ENCODE assay signal across 22 cellular contexts in genomic region chr2:25460261-25460905, GRCh38.
"Had no signal": no experiment of that assay in that cellular context is flagged by ENCODE, and none has a peak within 500 bp of the region (broad histone marks: within the 10 kb centered on the region; RNA-seq: fewer than 3 reads in every experiment).

No MANE protein-coding gene starts in this region.

- DNase-seq: activated CD4-positive, alpha-beta T cell treated with anti-CD3 and anti-CD28 coated beads, Interleukin-2, amount 10 ng/mL, durations not matched to agents 24 days and 14 days; activated CD8-positive, alpha-beta T cell treated with anti-CD3 and anti-CD28 coated beads for 36 hours; activated effector memory CD4-positive, alpha-beta T cell treated with Interleukin-2 at 50 U/mL for 16 hours; activated naive CD4-positive, alpha-beta T cell treated with anti-CD3 and anti-CD28 coated beads, Interleukin-2, amount 50 U/mL, for 16 hours; activated T-cell treated with anti-CD3 and anti-CD28 coated beads, Interleukin-2, amount 50 U/mL, for 1 hour; adrenal gland; cortex of kidney; effector CD8-positive, alpha-beta T cell; heart right ventricle; left lung; occipital lobe; stimulated activated CD4-positive, alpha-beta T cell treated with anti-CD3 and anti-CD28 coated beads, Interleukin-12 subunit alpha, Interleukin-12 subunit beta, amount 100 ng/mL, for 4 hours; stimulated activated CD4-positive, alpha-beta T cell treated with anti-CD3 and anti-CD28 coated beads, Interleukin-1b, Interleukin-23, amount 100 ng/mL, for 48 hours; stimulated activated CD8-positive, alpha-beta memory T cell treated with anti-CD3 and anti-CD28 coated beads, Interleukin-4, amount 100 ng/mL, for 48 hours; stimulated activated naive CD4-positive, alpha-beta T cell treated with Interleukin-2 at 50 U/mL for 16 hours; substantia nigra; T-helper 2 cell had no signal

- ATAC-seq: activated CD8-positive, alpha-beta T cell treated with anti-CD3 and anti-CD28 coated beads for 36 hours; esophagus mucosa; gastroesophageal sphincter; heart right ventricle; left lung had no signal

- H3K9me3 Mint-ChIP-seq: activated CD8-positive, alpha-beta T cell treated with anti-CD3 and anti-CD28 coated beads for 36 hours had no signal

- H3K4me3 Mint-ChIP-seq: activated CD4-positive, alpha-beta T cell treated with anti-CD3 and anti-CD28 coated beads, Interleukin-2, amount 10 ng/mL, durations not matched to agents 24 days and 14 days; activated CD8-positive, alpha-beta T cell treated with anti-CD3 and anti-CD28 coated beads for 36 hours had no signal

- H3K27me3 Mint-ChIP-seq: activated CD4-positive, alpha-beta T cell treated with anti-CD3 and anti-CD28 coated beads, Interleukin-2, amount 10 ng/mL, durations not matched to agents 24 days and 14 days; activated CD8-positive, alpha-beta T cell treated with anti-CD3 and anti-CD28 coated beads for 36 hours; progenitor cell of endocrine pancreas had no signal

- H3K4me3 ChIP-seq: adrenal gland, breast epithelium, gastroesophageal sphincter, heart right ventricle, left lung, tibial nerve had no signal

- H3K27ac Mint-ChIP-seq: activated CD4-positive, alpha-beta T cell treated with anti-CD3 and anti-CD28 coated beads, Interleukin-2, amount 10 ng/mL, durations not matched to agents 24 days and 14 days; activated CD8-positive, alpha-beta T cell treated with anti-CD3 and anti-CD28 coated beads for 36 hours; progenitor cell of endocrine pancreas had no signal
